ENCODE assay signal across 8 cellular contexts in genomic region chr11:113289341-113290187, GRCh38.
DNase-seq lines count a peak whose midpoint lies in the region; ATAC-seq and TF ChIP-seq lines count a peak whose summit lies in the region.

No MANE protein-coding gene starts in this region.

- TF ChIP-seq CTCF in AG09319 (IDR thresholded peaks at IDR 0.05; ENCODE audit: low read depth, low read length), result peak; percentile 97

- ATAC-seq in GM18511 (IDR thresholded peaks at IDR 0.05; ENCODE audit: unreplicated experiment) (peak; percentile 97), HG02981 (IDR thresholded peaks at IDR 0.05; ENCODE audit: unreplicated experiment) (peak; percentile 93)

- peak; percentile 10 for DNase-seq in AG09319 (ENCODE audit: extremely low read depth, low read depth)
- DNase-seq in NCI-H2171 treated with DMSO at 0.1 percent for 48 hours (lab: John Stamatoyannopoulos, UW), result peak; percentile 65
- peak; percentile 38 to 49 for DNase-seq in activated CD4-positive, alpha-beta T cell treated with anti-CD3 and anti-CD28 coated beads for 4 hours
- peak; percentile 19 for DNase-seq in dedifferentiated amniotic fluid mesenchymal stem cell (ENCODE audit: extremely low spot score)
- DNase-seq in medulla oblongata (ENCODE audit: extremely low spot score), result peak; percentile 82
- peak; percentile 34 to 36 for DNase-seq in stimulated activated CD8-positive, alpha-beta memory T cell treated with anti-CD3 and anti-CD28 coated beads, Interleukin-15, amount 100 ng/mL, for 48 hours (ENCODE audit: low read depth in 2 of 2)

Comparison
In these comparisons a context has a peak if more than half of its experiments do, and no peak if none do; other contexts are left out.
1. Peak in every context shown above with its lines: DNase-seq and ATAC-seq.
2. DNase-seq: peak in every context shown above with its lines; median percentile 82 in medulla oblongata; 65 in NCI-H2171 treated with DMSO at 0.1 percent for 48 hours; 44 in activated CD4-positive, alpha-beta T cell treated with anti-CD3 and anti-CD28 coated beads for 4 hours; 35 in stimulated activated CD8-positive, alpha-beta memory T cell treated with anti-CD3 and anti-CD28 coated beads, Interleukin-15, amount 100 ng/mL, for 48 hours; 19 in dedifferentiated amniotic fluid mesenchymal stem cell; 10 in AG09319.